Comparison of ENCODE assay signal across 9 cellular contexts in the genomic region with DNA sequence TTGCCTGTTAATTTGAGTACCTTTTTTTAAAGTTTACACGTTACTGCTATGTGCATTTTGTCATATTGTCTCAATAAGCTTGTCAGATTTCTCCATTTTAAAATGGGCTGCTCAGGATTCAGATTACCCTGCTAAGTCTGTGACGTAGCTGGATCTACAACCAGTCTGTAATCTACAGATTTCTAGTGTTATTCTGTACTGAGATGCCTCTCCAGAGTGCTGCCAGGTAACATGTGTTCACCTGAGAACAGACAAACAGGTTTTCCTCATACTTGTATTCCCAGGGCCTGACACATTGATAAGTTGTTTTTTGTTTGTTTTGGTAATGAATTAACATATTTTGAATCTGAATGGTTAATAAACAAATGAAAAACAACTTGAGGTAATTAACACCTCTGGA.
"Had no signal": no experiment of that assay in that cellular context is flagged by ENCODE, and none has a peak within 500 bp of the region (broad histone marks: within the 10 kb centered on the region; RNA-seq: fewer than 3 reads in every experiment).

No MANE protein-coding gene starts in this region.

- H3K9ac ChIP-seq: GM23248, KMS-11 had no signal

- ATAC-seq: HCT116 had no signal

- FAIRE-seq: H1, H54, HTR-8/SVneo had no signal

- H2AFZ ChIP-seq: GM23248 had no signal

- H3K27ac ChIP-seq: GM23248, KMS-11 had no signal

- H3K4me2 ChIP-seq: KMS-11 had no signal

- DNase-seq: GM23248, H9, HFFc6, KBM-7 had no signal

- H3K4me3 ChIP-seq: GM23248 had no signal
